26 cellular contexts compared by ENCODE assay signal in genomic region chrX:42149281-42149680, GRCh38.
"Had no signal": no experiment of that assay in that cellular context is flagged by ENCODE, and none has a peak within 500 bp of the region (broad histone marks: within the 10 kb centered on the region; RNA-seq: fewer than 3 reads in every experiment).

No MANE protein-coding gene starts in this region.

- H3K36me3 ChIP-seq: gastrocnemius medialis, neural progenitor cell, right lobe of liver, WERI-Rb-1 had no signal

- H3K36me3 Mint-ChIP-seq: brain, memory B cell, naive B cell, neural progenitor cell had no signal

- H3K27me3 Mint-ChIP-seq: effector memory CD8-positive, alpha-beta T cell; memory B cell had no signal

- H3K27ac Mint-ChIP-seq: activated CD8-positive, alpha-beta T cell treated with anti-CD3 and anti-CD28 coated beads, Interleukin-2, amount 10 ng/mL, durations not matched to agents 7 days and 5 days; activated T-helper 1 cell treated with anti-CD3 and anti-CD28 coated beads, Interleukin-12 subunit alpha, Interleukin-12 subunit beta, Interleukin-2, Interleukin-4 antibody, amounts not matched to agents 30 ng/mL and 10 ng/mL and 1 ng/mL, durations not matched to agents 14 hours and 24 hours and 36 hours; effector memory CD8-positive, alpha-beta T cell; memory B cell; naive B cell; neural progenitor cell had no signal

- ATAC-seq: activated CD8-positive, alpha-beta T cell treated with anti-CD3 and anti-CD28 coated beads, Interleukin-2, amount 10 ng/mL, durations not matched to agents 7 days and 5 days; effector memory CD8-positive, alpha-beta T cell; esophagus mucosa; gastrocnemius medialis; left cardiac atrium; right lobe of liver had no signal

- H3K27me3 ChIP-seq: gastrocnemius medialis, neural progenitor cell, right lobe of liver, testis had no signal

- H3K4me3 Mint-ChIP-seq: activated CD8-positive, alpha-beta T cell treated with anti-CD3 and anti-CD28 coated beads, Interleukin-2, amount 10 ng/mL, durations not matched to agents 7 days and 5 days; activated T-helper 1 cell treated with anti-CD3 and anti-CD28 coated beads, Interleukin-12 subunit alpha, Interleukin-12 subunit beta, Interleukin-2, Interleukin-4 antibody, amounts not matched to agents 30 ng/mL and 10 ng/mL and 1 ng/mL, durations not matched to agents 14 hours and 24 hours and 36 hours; brain; effector memory CD8-positive, alpha-beta T cell; memory B cell; naive B cell; neural progenitor cell had no signal

- H3K9ac ChIP-seq: neural progenitor cell had no signal

- H3K9me3 ChIP-seq: gastrocnemius medialis, right lobe of liver, testis had no signal

- H3K4me1 ChIP-seq: gastrocnemius medialis, right lobe of liver, testis had no signal

- H2AFZ ChIP-seq: neural progenitor cell had no signal

- H3K4me2 ChIP-seq: neural progenitor cell had no signal

- H3K27ac ChIP-seq: gastrocnemius medialis, neural progenitor cell, right lobe of liver, testis, WERI-Rb-1 had no signal

- H3K4me1 Mint-ChIP-seq: naive B cell, neural progenitor cell had no signal

- H3K4me3 ChIP-seq: gastrocnemius medialis, neural progenitor cell, right lobe of liver, testis had no signal

- H3K9me3 Mint-ChIP-seq: effector memory CD8-positive, alpha-beta T cell; memory B cell; neural progenitor cell had no signal

- DNase-seq: activated CD4-positive, alpha-beta T cell treated with anti-CD3 and anti-CD28 coated beads for 1 hour; activated CD4-positive, alpha-beta T cell treated with anti-CD3 and anti-CD28 coated beads, Interleukin-2, amount 50 U/mL, for 1 hour; activated CD8-positive, alpha-beta T cell treated with anti-CD3 and anti-CD28 coated beads, Interleukin-2, amount 10 ng/mL, durations not matched to agents 7 days and 5 days; activated gamma-delta T cell; activated naive CD4-positive, alpha-beta T cell treated with anti-CD3 and anti-CD28 coated beads, Interleukin-2, amount 50 U/mL, for 16 hours; aorta; caudate nucleus; effector memory CD8-positive, alpha-beta T cell; gastrocnemius medialis; head of caudate nucleus; hypothalamus; naive B cell; posterior cingulate gyrus; right lobe of liver; stimulated activated CD4-positive, alpha-beta T cell treated with anti-CD3 and anti-CD28 coated beads, Interleukin-2, amount 100 ng/mL, for 48 hours; stimulated activated CD8-positive, alpha-beta memory T cell treated with anti-CD3 and anti-CD28 coated beads, Interleukin-4, amount 100 ng/mL, for 48 hours; stimulated activated naive CD4-positive, alpha-beta T cell; testis; trophoblast cell had no signal
